Comparison of ENCODE assay signal across 17 cellular contexts in the genomic region with DNA sequence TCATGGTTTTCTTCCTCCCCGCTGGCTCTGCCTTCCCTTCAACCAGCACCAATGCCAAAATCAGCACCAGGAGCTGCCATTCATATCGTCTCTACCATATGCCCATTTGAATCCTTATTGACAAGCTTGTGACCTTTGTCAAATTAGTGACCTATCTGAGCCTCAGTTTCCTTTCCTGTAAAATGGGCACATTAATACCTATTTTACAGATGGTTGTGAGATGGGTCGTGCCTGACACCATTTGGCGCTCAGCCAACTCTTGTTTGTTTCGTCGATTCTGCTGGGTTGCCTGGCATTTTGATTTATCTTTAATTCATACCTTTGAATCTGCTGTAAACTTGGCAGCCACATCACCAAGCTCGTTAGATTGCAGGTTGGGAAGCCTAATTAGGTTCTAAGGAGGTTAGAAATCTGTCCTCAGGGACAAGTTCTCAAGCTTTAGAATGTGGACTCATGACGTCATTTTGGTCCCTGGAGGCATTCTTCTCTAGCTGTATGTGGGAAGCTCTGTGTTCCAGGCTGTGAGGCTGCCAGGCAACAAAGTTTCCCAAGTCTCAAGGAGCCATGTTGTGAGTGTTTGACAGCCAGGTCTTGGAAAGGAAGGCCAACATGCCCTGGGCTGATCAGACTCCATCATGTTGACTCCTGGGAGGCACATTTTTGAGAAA.
DNase-seq lines count a peak whose midpoint lies in the region; ATAC-seq and TF ChIP-seq lines count a peak whose summit lies in the region.
"Had no signal": no experiment of that assay in that cellular context is flagged by ENCODE, and none has a peak within 500 bp of the region (broad histone marks: within the 10 kb centered on the region; RNA-seq: fewer than 3 reads in every experiment).

No MANE protein-coding gene starts in this region.

- no peak overlapping the region for H3K27ac ChIP-seq in neural progenitor cell
- H3K27ac ChIP-seq: colonic mucosa had no signal

- peaks cover 2% of the 10 kb centered on the region for H3K4me1 Mint-ChIP-seq in chondrocyte (ENCODE audit: low read depth)
- H3K4me1 Mint-ChIP-seq in neural progenitor cell, result peaks cover 7% of the 10 kb centered on the region
- H3K4me1 Mint-ChIP-seq: activated CD4-positive, alpha-beta T cell treated with anti-CD3 and anti-CD28 coated beads, Interleukin-2, amount 10 ng/mL, durations not matched to agents 24 days and 14 days had no signal

- H3K4me3 ChIP-seq in NB4 (ENCODE audit: low read depth, low read length) (no peak overlapping the region), neural progenitor cell (no peak overlapping the region)
- H3K4me3 ChIP-seq: colonic mucosa, MG63 had no signal

- DNase-seq in DMS53 (lab: John Stamatoyannopoulos, UW) (peak; percentile 11), DMS53 treated with DMSO at 0.1 percent for 48 hours (lab: John Stamatoyannopoulos, UW; ENCODE audit: unreplicated experiment) (no peak), NB4 (ENCODE audit: low read depth) (peak; percentile 58), chondrocyte (ENCODE audit: low spot score) (no peak), myocyte (ENCODE audit: low read depth) (peak; percentile 18), neural progenitor cell (ENCODE audit: low spot score) (no peak), HPDE6-E6E7 (ENCODE audit: extremely low spot score) (no peak)
- DNase-seq: activated CD4-positive, alpha-beta T cell treated with anti-CD3 and anti-CD28 coated beads, Interleukin-2, amount 10 ng/mL, durations not matched to agents 24 days and 14 days; CD4-positive, alpha-beta memory T cell; colonic mucosa; GF-D8; MG63; naive thymus-derived CD4-positive, alpha-beta T cell; SIG-M5 had no signal

- H3K9me3 Mint-ChIP-seq in chondrocyte (ENCODE audit: low read depth), result peaks cover 22% of the 10 kb centered on the region
- H3K9me3 Mint-ChIP-seq in neural progenitor cell, result peaks cover 16% of the 10 kb centered on the region

- TF ChIP-seq CTCF in NB4 (IDR thresholded peaks at IDR 0.05; ENCODE audit: low read depth, low read length) (no peak), chondrocyte (IDR thresholded peaks at IDR 0.05) (no peak), neural progenitor cell (IDR thresholded peaks at IDR 0.05) (no peak)

- H2AFZ ChIP-seq in neural progenitor cell (replicated peaks), result no peak overlapping the region

- H4K20me1 ChIP-seq in neural progenitor cell (ENCODE audit: low read depth), result no peaks in the 10 kb centered on the region

- H3K4me3 Mint-ChIP-seq in chondrocyte (ENCODE audit: unreplicated experiment) (no peak overlapping the region), neural progenitor cell (no peak overlapping the region)
- H3K4me3 Mint-ChIP-seq: activated CD4-positive, alpha-beta T cell treated with anti-CD3 and anti-CD28 coated beads, Interleukin-2, amount 10 ng/mL, durations not matched to agents 24 days and 14 days; naive thymus-derived CD4-positive, alpha-beta T cell had no signal

- H3K9ac ChIP-seq in neural progenitor cell, result no peak overlapping the region

- H3K36me3 Mint-ChIP-seq in chondrocyte (ENCODE audit: low read depth) (peaks cover 5% of the 10 kb centered on the region), neural progenitor cell (no peaks in the 10 kb centered on the region)
- H3K36me3 Mint-ChIP-seq: CD4-positive, alpha-beta memory T cell had no signal

- H3K4me1 ChIP-seq in neural progenitor cell, result peaks cover 8% of the 10 kb centered on the region
- H3K4me1 ChIP-seq: colonic mucosa had no signal

- no peak overlapping the region for H3K4me2 ChIP-seq in neural progenitor cell

- peaks cover 5% of the 10 kb centered on the region for H3K27me3 Mint-ChIP-seq in chondrocyte (ENCODE audit: low read depth)
- peaks cover 4% of the 10 kb centered on the region for H3K27me3 Mint-ChIP-seq in neural progenitor cell (ENCODE audit: insufficient read depth, low read depth)

- no peaks in the 10 kb centered on the region for H3F3A ChIP-seq in neural progenitor cell (ENCODE audit: low read depth)

- no peaks in the 10 kb centered on the region for H3K36me3 ChIP-seq in neural progenitor cell
- H3K36me3 ChIP-seq: colonic mucosa, MG63 had no signal

- H3K27ac Mint-ChIP-seq in chondrocyte (ENCODE audit: unreplicated experiment), result peak overlapping the region; percentile 72
- no peak overlapping the region for H3K27ac Mint-ChIP-seq in neural progenitor cell
- H3K27ac Mint-ChIP-seq: activated CD4-positive, alpha-beta T cell treated with anti-CD3 and anti-CD28 coated beads, Interleukin-2, amount 10 ng/mL, durations not matched to agents 24 days and 14 days; CD4-positive, alpha-beta memory T cell; naive thymus-derived CD4-positive, alpha-beta T cell; progenitor cell of endocrine pancreas had no signal

- no peaks in the 10 kb centered on the region for H3K79me2 ChIP-seq in neural progenitor cell (ENCODE audit: low read depth)

- no peaks in the 10 kb centered on the region for H3K9me3 ChIP-seq in neural progenitor cell (ENCODE audit: low read depth)
- H3K9me3 ChIP-seq: colonic mucosa had no signal

- ATAC-seq in HG02870 (IDR thresholded peaks at IDR 0.05; ENCODE audit: unreplicated experiment), result no peak
- ATAC-seq: activated naive CD4-positive, alpha-beta T cell treated with anti-CD3 and anti-CD28 coated beads, Interleukin-2, amount 50 U/mL, for 72 hours; naive thymus-derived CD4-positive, alpha-beta T cell had no signal

- no peak for TF ChIP-seq POLR2A in NB4 (IDR thresholded peaks at IDR 0.05; ENCODE audit: extremely low read depth, insufficient read length)

- H3K27me3 ChIP-seq in neural progenitor cell, result no peaks in the 10 kb centered on the region
- H3K27me3 ChIP-seq: colonic mucosa, MG63 had no signal

Comparison
In these comparisons a context has a peak if more than half of its experiments do, and no peak if none do; other contexts are left out.
1. DNase-seq: peak in DMS53 (single experiment), NB4 (single experiment) and myocyte (single experiment); none in DMS53 treated with DMSO at 0.1 percent for 48 hours (single experiment), chondrocyte (single experiment), neural progenitor cell (single experiment) and HPDE6-E6E7 (single experiment).